Comparison of ENCODE assay signal across 21 cellular contexts in genomic region chr5:138695781-138696180, GRCh38.
"Had no signal": no experiment of that assay in that cellular context is flagged by ENCODE, and none has a peak within 500 bp of the region (broad histone marks: within the 10 kb centered on the region; RNA-seq: fewer than 3 reads in every experiment).

No MANE protein-coding gene starts in this region.

- ATAC-seq: effector memory CD8-positive, alpha-beta T cell; left colon; mucosa of descending colon; stimulated activated memory B cell treated with anti-CD40 and anti-IgM and Interleukin-4, amounts not matched to agents 10 μg/mL and 1 μg/mL and 100 μg/mL, for 72 hours; stimulated activated naive CD8-positive, alpha-beta T cell treated with anti-CD3 and anti-CD28 coated beads, Interleukin-15, Interleukin-2, amounts not matched to agents 100 U/mL and 50 U/mL, for 24 hours had no signal

- H3K9ac ChIP-seq: neural progenitor cell had no signal

- H3K36me3 ChIP-seq: esophagus squamous epithelium, neural progenitor cell, prostate gland, sigmoid colon, spleen, thoracic aorta, tibial nerve, upper lobe of left lung had no signal

- H3K4me2 ChIP-seq: neural progenitor cell had no signal

- H3K4me1 ChIP-seq: neural progenitor cell, prostate gland, sigmoid colon, tibial nerve had no signal

- H2AFZ ChIP-seq: neural progenitor cell had no signal

- H3K27me3 ChIP-seq: esophagus squamous epithelium, neural progenitor cell, sigmoid colon, tibial nerve, upper lobe of left lung had no signal

- H3K4me3 ChIP-seq: esophagus squamous epithelium, lung, mucosa of descending colon, neural progenitor cell, prostate gland, sigmoid colon, spleen, thoracic aorta, tibial nerve, upper lobe of left lung had no signal

- H3K27ac ChIP-seq: esophagus squamous epithelium, neural progenitor cell, prostate gland, sigmoid colon, spleen, thoracic aorta, tibial nerve, upper lobe of left lung had no signal

- DNase-seq: cerebellar nuclear complex; cortex of kidney; effector memory CD8-positive, alpha-beta T cell; erythroblast; esophagus squamous epithelium; hypothalamus; immature natural killer cell; left colon; mucosa of descending colon; naive B cell; sigmoid colon; spleen; stimulated activated CD4-positive, alpha-beta T cell treated with anti-CD3 and anti-CD28 coated beads, Interleukin-4, amount 100 ng/mL, for 4 hours; stimulated activated naive CD8-positive, alpha-beta T cell treated with anti-CD3 and anti-CD28 coated beads, Interleukin-15, Interleukin-2, amounts not matched to agents 100 U/mL and 50 U/mL, for 24 hours had no signal

- H3K9me3 ChIP-seq: esophagus squamous epithelium, mucosa of descending colon, prostate gland, sigmoid colon, spleen, thoracic aorta, tibial nerve, upper lobe of left lung had no signal
